39 cellular contexts compared by ENCODE assay signal in genomic region chr11:66823700-66824099, GRCh38.
"Had no signal": no experiment of that assay in that cellular context is flagged by ENCODE, and none has a peak within 500 bp of the region (broad histone marks: within the 10 kb centered on the region; RNA-seq: fewer than 3 reads in every experiment).

No MANE protein-coding gene starts in this region.

- H3K27ac ChIP-seq: adrenal gland, ascending aorta, body of pancreas, brain microvascular endothelial cell, breast epithelium, cardiac muscle cell had no signal

- H3K4me3 Mint-ChIP-seq: activated naive CD4-positive, alpha-beta T cell treated with anti-CD3 and anti-CD28 coated beads for 36 hours; activated naive CD4-positive, alpha-beta T cell treated with anti-CD3 and anti-CD28 coated beads, Interleukin-2, amount 10 ng/mL, durations not matched to agents 7 days and 5 days; activated naive CD4-positive, alpha-beta T cell treated with anti-CD3 and anti-CD28 coated beads, Interleukin-2, amount 50 U/mL, for 24 hours; activated naive CD8-positive, alpha-beta T cell; activated naive CD8-positive, alpha-beta T cell treated with anti-CD3 and anti-CD28 coated beads for 36 hours; activated naive CD8-positive, alpha-beta T cell treated with anti-CD3 and anti-CD28 coated beads, Interleukin-2, amount 10 ng/mL, durations not matched to agents 7 days and 5 days; activated naive CD8-positive, alpha-beta T cell treated with anti-CD3 and anti-CD28 coated beads, Interleukin-2, amount 50 U/mL, for 24 hours; activated T-cell treated with anti-CD3 and anti-CD28 coated beads, Interleukin-2, amount 50 U/mL, for 24 hours; activated T-cell treated with anti-CD3 and anti-CD28 coated beads, Interleukin-2, amount 50 U/mL, for 4 hours; activated T-helper 1 cell treated with anti-CD3 and anti-CD28 coated beads, Interleukin-12 subunit alpha, Interleukin-12 subunit beta, Interleukin-2, Interleukin-4 antibody, amounts not matched to agents 30 ng/mL and 10 ng/mL and 1 ng/mL, durations not matched to agents 14 hours and 24 hours and 36 hours; activated T-helper 17 cell treated with anti-CD3 and anti-CD28 coated beads, Interleukin-2, amount 50 U/mL, for 72 hours; brain; central memory CD8-positive, alpha-beta T cell had no signal

- ATAC-seq: activated naive CD4-positive, alpha-beta T cell treated with anti-CD3 and anti-CD28 coated beads, Interleukin-2, amount 50 U/mL, for 72 hours; activated naive CD8-positive, alpha-beta T cell treated with anti-CD3 and anti-CD28 coated beads, Interleukin-2, amount 50 U/mL, for 24 hours; activated T-cell treated with anti-CD3 and anti-CD28 coated beads, Interleukin-2, amount 50 U/mL, for 4 hours; activated T-helper 17 cell treated with anti-CD3 and anti-CD28 coated beads, Interleukin-2, amount 50 U/mL, for 72 hours; body of pancreas had no signal

- FAIRE-seq: astrocyte, bronchial epithelial cell had no signal

- H3K27me3 Mint-ChIP-seq: activated naive CD4-positive, alpha-beta T cell treated with anti-CD3 and anti-CD28 coated beads, Interleukin-2, amount 10 ng/mL, durations not matched to agents 7 days and 5 days; activated naive CD4-positive, alpha-beta T cell treated with anti-CD3 and anti-CD28 coated beads, Interleukin-2, amount 50 U/mL, for 24 hours; activated naive CD8-positive, alpha-beta T cell; activated naive CD8-positive, alpha-beta T cell treated with anti-CD3 and anti-CD28 coated beads for 36 hours; activated naive CD8-positive, alpha-beta T cell treated with anti-CD3 and anti-CD28 coated beads, Interleukin-2, amount 10 ng/mL, durations not matched to agents 7 days and 5 days; activated naive CD8-positive, alpha-beta T cell treated with anti-CD3 and anti-CD28 coated beads, Interleukin-2, amount 50 U/mL, for 24 hours; activated T-cell treated with anti-CD3 and anti-CD28 coated beads, Interleukin-2, amount 50 U/mL, for 24 hours; activated T-helper 17 cell treated with anti-CD3 and anti-CD28 coated beads, Interleukin-2, amount 50 U/mL, for 72 hours; brain; central memory CD8-positive, alpha-beta T cell had no signal

- DNase-seq: activated effector memory CD4-positive, alpha-beta T cell treated with anti-CD3 and anti-CD28 coated beads, Interleukin-2, amount 50 U/mL, for 16 hours; activated effector memory CD4-positive, alpha-beta T cell treated with Interleukin-2 at 50 U/mL for 16 hours; activated gamma-delta T cell; activated gamma-delta T cell treated with Interleukin-2 at 50 U/mL for 16 hours; activated naive CD4-positive, alpha-beta T cell; activated naive CD4-positive, alpha-beta T cell treated with anti-CD3 and anti-CD28 coated beads for 36 hours; activated naive CD4-positive, alpha-beta T cell treated with anti-CD3 and anti-CD28 coated beads, Interleukin-2, amount 10 ng/mL, durations not matched to agents 7 days and 5 days; activated naive CD4-positive, alpha-beta T cell treated with anti-CD3 and anti-CD28 coated beads, Interleukin-2, amount 50 U/mL, for 16 hours; activated naive CD4-positive, alpha-beta T cell treated with Interleukin-2 at 50 U/mL for 16 hours; activated naive CD8-positive, alpha-beta T cell treated with anti-CD3 and anti-CD28 coated beads for 36 hours; activated naive CD8-positive, alpha-beta T cell treated with anti-CD3 and anti-CD28 coated beads, Interleukin-2, amount 10 ng/mL, durations not matched to agents 7 days and 5 days; activated naive CD8-positive, alpha-beta T cell treated with anti-CD3 and anti-CD28 coated beads, Interleukin-2, amount 50 U/mL, for 24 hours; activated T-cell treated with anti-CD3 and anti-CD28 coated beads for 4 hours; activated T-cell treated with anti-CD3 and anti-CD28 coated beads, Interleukin-2, amount 50 U/mL, for 24 hours; activated T-cell treated with anti-CD3 and anti-CD28 coated beads, Interleukin-2, amount 50 U/mL, for 4 hours; activated T-cell treated with anti-CD3 and anti-CD28 coated beads, Interleukin-2, amount 50 U/mL, for 48 hours; adrenal gland; amniotic stem cell; amygdala; anterior cingulate cortex; aorta; body of pancreas; brain microvascular endothelial cell; caudate nucleus; central memory CD4-positive, alpha-beta T cell; cerebellar nuclear complex had no signal

- H3K36me3 Mint-ChIP-seq: activated naive CD4-positive, alpha-beta T cell treated with anti-CD3 and anti-CD28 coated beads, Interleukin-2, amount 50 U/mL, for 24 hours; activated naive CD4-positive, alpha-beta T cell treated with anti-CD3 and anti-CD28 coated beads, Interleukin-2, amount 50 U/mL, for 72 hours; activated naive CD8-positive, alpha-beta T cell treated with anti-CD3 and anti-CD28 coated beads for 36 hours; activated naive CD8-positive, alpha-beta T cell treated with anti-CD3 and anti-CD28 coated beads, Interleukin-2, amount 10 ng/mL, durations not matched to agents 7 days and 5 days had no signal

- H3K4me3 ChIP-seq: adrenal gland, ascending aorta, body of pancreas, breast epithelium, cardiac muscle cell had no signal

- H3K9me3 ChIP-seq: adrenal gland, ascending aorta, body of pancreas, breast epithelium had no signal

- H3K4me1 ChIP-seq: adrenal gland, ascending aorta, body of pancreas, breast epithelium had no signal

- H3K36me3 ChIP-seq: adrenal gland, brain microvascular endothelial cell, breast epithelium, cardiac muscle cell had no signal

- H3K27ac Mint-ChIP-seq: activated naive CD4-positive, alpha-beta T cell treated with anti-CD3 and anti-CD28 coated beads for 36 hours; activated naive CD4-positive, alpha-beta T cell treated with anti-CD3 and anti-CD28 coated beads, Interleukin-2, amount 10 ng/mL, durations not matched to agents 7 days and 5 days; activated naive CD4-positive, alpha-beta T cell treated with anti-CD3 and anti-CD28 coated beads, Interleukin-2, amount 50 U/mL, for 24 hours; activated naive CD4-positive, alpha-beta T cell treated with anti-CD3 and anti-CD28 coated beads, Interleukin-2, amount 50 U/mL, for 72 hours; activated naive CD8-positive, alpha-beta T cell; activated naive CD8-positive, alpha-beta T cell treated with anti-CD3 and anti-CD28 coated beads for 36 hours; activated naive CD8-positive, alpha-beta T cell treated with anti-CD3 and anti-CD28 coated beads, Interleukin-2, amount 10 ng/mL, durations not matched to agents 7 days and 5 days; activated naive CD8-positive, alpha-beta T cell treated with anti-CD3 and anti-CD28 coated beads, Interleukin-2, amount 50 U/mL, for 24 hours; activated T-cell treated with anti-CD3 and anti-CD28 coated beads, Interleukin-2, amount 50 U/mL, for 24 hours; activated T-helper 1 cell treated with anti-CD3 and anti-CD28 coated beads, Interleukin-12 subunit alpha, Interleukin-12 subunit beta, Interleukin-2, Interleukin-4 antibody, amounts not matched to agents 30 ng/mL and 10 ng/mL and 1 ng/mL, durations not matched to agents 14 hours and 24 hours and 36 hours; activated T-helper 17 cell treated with anti-CD3 and anti-CD28 coated beads, Interleukin-2, amount 50 U/mL, for 72 hours; activated T-helper 2 cell treated with anti-CD3 and anti-CD28 coated beads, Interferon-gamma antibody, Interleukin-2, Interleukin-4, amounts not matched to agents 10 μg/mL and 5 μg/mL and 100 μg/mL, durations not matched to agents 14 hours and 24 hours and 36 hours; brain had no signal

- H3K9me3 Mint-ChIP-seq: activated naive CD4-positive, alpha-beta T cell treated with anti-CD3 and anti-CD28 coated beads for 36 hours; activated naive CD4-positive, alpha-beta T cell treated with anti-CD3 and anti-CD28 coated beads, Interleukin-2, amount 10 ng/mL, durations not matched to agents 7 days and 5 days; activated naive CD4-positive, alpha-beta T cell treated with anti-CD3 and anti-CD28 coated beads, Interleukin-2, amount 50 U/mL, for 24 hours; activated naive CD4-positive, alpha-beta T cell treated with anti-CD3 and anti-CD28 coated beads, Interleukin-2, amount 50 U/mL, for 72 hours; activated naive CD8-positive, alpha-beta T cell treated with anti-CD3 and anti-CD28 coated beads, Interleukin-2, amount 10 ng/mL, durations not matched to agents 7 days and 5 days; activated naive CD8-positive, alpha-beta T cell treated with anti-CD3 and anti-CD28 coated beads, Interleukin-2, amount 50 U/mL, for 24 hours; activated T-cell treated with anti-CD3 and anti-CD28 coated beads, Interleukin-2, amount 50 U/mL, for 24 hours; activated T-cell treated with anti-CD3 and anti-CD28 coated beads, Interleukin-2, amount 50 U/mL, for 4 hours; activated T-helper 1 cell treated with anti-CD3 and anti-CD28 coated beads, Interleukin-12 subunit alpha, Interleukin-12 subunit beta, Interleukin-2, Interleukin-4 antibody, amounts not matched to agents 30 ng/mL and 10 ng/mL and 1 ng/mL, durations not matched to agents 14 hours and 24 hours and 36 hours; activated T-helper 17 cell treated with anti-CD3 and anti-CD28 coated beads, Interleukin-2, amount 50 U/mL, for 72 hours; activated T-helper 2 cell treated with anti-CD3 and anti-CD28 coated beads, Interferon-gamma antibody, Interleukin-2, Interleukin-4, amounts not matched to agents 10 μg/mL and 5 μg/mL and 100 μg/mL, durations not matched to agents 14 hours and 24 hours and 36 hours; brain; central memory CD8-positive, alpha-beta T cell had no signal

- H3K4me1 Mint-ChIP-seq: activated naive CD4-positive, alpha-beta T cell treated with anti-CD3 and anti-CD28 coated beads, Interleukin-2, amount 10 ng/mL, durations not matched to agents 7 days and 5 days; activated naive CD4-positive, alpha-beta T cell treated with anti-CD3 and anti-CD28 coated beads, Interleukin-2, amount 50 U/mL, for 24 hours; activated naive CD8-positive, alpha-beta T cell treated with anti-CD3 and anti-CD28 coated beads for 36 hours; activated naive CD8-positive, alpha-beta T cell treated with anti-CD3 and anti-CD28 coated beads, Interleukin-2, amount 10 ng/mL, durations not matched to agents 7 days and 5 days; activated naive CD8-positive, alpha-beta T cell treated with anti-CD3 and anti-CD28 coated beads, Interleukin-2, amount 50 U/mL, for 24 hours; activated T-helper 17 cell treated with anti-CD3 and anti-CD28 coated beads, Interleukin-2, amount 50 U/mL, for 72 hours; brain; central memory CD8-positive, alpha-beta T cell had no signal

- H3K27me3 ChIP-seq: adrenal gland, ascending aorta, body of pancreas, brain microvascular endothelial cell, breast epithelium, cardiac muscle cell had no signal
